Comparison of ENCODE assay signal across 8 cellular contexts in the genomic region with DNA sequence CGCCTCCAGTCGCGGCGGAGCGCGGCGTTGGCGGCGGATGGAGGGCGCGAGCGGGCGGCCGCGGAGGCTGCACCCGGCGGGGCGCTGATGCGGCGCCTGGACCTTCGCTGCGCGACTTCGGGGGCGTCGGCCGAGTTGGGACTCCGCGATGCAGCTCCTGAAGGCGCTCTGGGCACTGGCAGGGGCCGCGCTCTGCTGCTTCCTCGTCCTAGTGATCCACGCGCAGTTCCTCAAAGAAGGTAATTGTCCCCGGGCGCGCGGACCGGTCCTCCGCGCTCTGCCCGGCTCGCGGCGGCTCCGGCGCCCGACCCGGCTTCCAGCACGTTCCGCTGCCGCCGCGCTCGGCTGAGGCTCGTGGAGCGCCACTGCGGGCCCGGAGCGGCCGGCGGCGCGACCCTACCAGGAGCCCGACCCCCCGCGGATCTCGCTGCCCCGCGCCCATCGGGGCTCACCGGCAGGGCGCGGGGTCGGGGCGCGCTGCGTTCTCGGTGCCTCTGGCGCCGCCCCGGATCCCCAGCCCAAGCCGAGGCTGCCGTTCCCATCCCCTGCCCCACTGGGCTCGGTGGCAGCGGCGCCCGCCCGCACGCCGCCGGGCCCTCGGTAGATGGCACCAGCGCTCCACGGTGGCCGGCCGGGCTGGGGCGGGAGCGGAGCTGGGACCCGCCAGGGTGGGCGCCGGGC.
DNase-seq lines count a peak whose midpoint lies in the region; ATAC-seq and TF ChIP-seq lines count a peak whose summit lies in the region.

No MANE protein-coding gene starts in this region.

- H3K4me2 ChIP-seq in mesendoderm (ENCODE audit: low read length) = peak overlapping the region; percentile 62

- no peak overlapping the region for H2BK15ac ChIP-seq in mesendoderm (replicated peaks; ENCODE audit: low read depth)

- peaks cover 0 to 5% of the 10 kb centered on the region in 2 donors for H3K9me3 Mint-ChIP-seq in effector memory CD8-positive, alpha-beta T cell

- no peak overlapping the region for H4K8ac ChIP-seq in mesendoderm (ENCODE audit: low read depth, low read length)

- H3K27me3 Mint-ChIP-seq in effector memory CD8-positive, alpha-beta T cell = peaks cover 35 to 54% of the 10 kb centered on the region in 2 donors

- peak overlapping the region; percentile 42 for H3K18ac ChIP-seq in mesendoderm (ENCODE audit: low read length)

- no peak overlapping the region for H2BK5ac ChIP-seq in mesendoderm (ENCODE audit: low read length)

- no peak overlapping the region for H3K4ac ChIP-seq in mesendoderm (ENCODE audit: low read depth, low read length)

- TF ChIP-seq CTCF in right atrium auricular region (IDR thresholded peaks at IDR 0.05) = peak in 1 of 2 donors; percentile 68
- TF ChIP-seq CTCF in GM10266 (IDR thresholded peaks at IDR 0.05; ENCODE audit: control insufficient read depth, insufficient read depth, low read depth, missing control alignments) = no peak
- peak in 1 of 5 experiments; percentile 15 for TF ChIP-seq CTCF in gastrocnemius medialis (IDR thresholded peaks at IDR 0.05 in 4 of 5, conservative IDR thresholded peaks at IDR 0.05 in 1 of 5)

- H3K23ac ChIP-seq in mesendoderm (ENCODE audit: low read length) = no peak overlapping the region

- H2BK120ac ChIP-seq in mesendoderm (ENCODE audit: low read depth, low read length) = no peak overlapping the region

- H3K4me1 Mint-ChIP-seq in effector memory CD8-positive, alpha-beta T cell (ENCODE audit: low read depth in 2 of 2) = peaks cover 0 to 2% of the 10 kb centered on the region in 2 donors

- no peak overlapping the region for H2AK5ac ChIP-seq in mesendoderm (ENCODE audit: low read length)

- WGBS in mesendoderm (ENCODE audit: extremely low coverage, insufficient coverage, low lambda C conversion rate) = no CpG with 5 or more reads among the region's 103 CpGs

- no peak overlapping the region for H3K27ac Mint-ChIP-seq in effector memory CD8-positive, alpha-beta T cell

- no peaks in the 10 kb centered on the region for H3K79me2 ChIP-seq in mesendoderm (ENCODE audit: control insufficient read depth, insufficient read depth, low read length)

- H3K27ac ChIP-seq in right atrium auricular region (no peak overlapping the region), mesendoderm (ENCODE audit: low read depth, low read length) (no peak overlapping the region), gastrocnemius medialis (no peak overlapping the region)

- peaks cover 4% of the 10 kb centered on the region for H3K79me1 ChIP-seq in mesendoderm (ENCODE audit: low read length)

- H3K27me3 ChIP-seq in right atrium auricular region (peaks cover 4 to 9% of the 10 kb centered on the region in 2 donors), mesendoderm (ENCODE audit: insufficient read depth, low read length, poor library complexity) (no peaks in the 10 kb centered on the region), gastrocnemius medialis (peaks cover 13 to 23% (median 16%) of the 10 kb centered on the region in 3 donors)

- intact Hi-C loops in Right ventricle myocardium inferior (cut with DNase I) (loop anchor here (10.0 kb wide), 2 partner anchors 728 to 1058 kb away; no protein-coding TSS in a partner anchor), gastrocnemius medialis (cut with DNase I; ENCODE audit: low total_unique reads) (no loop called here)

- H3K4me1 ChIP-seq in right atrium auricular region (no peaks in the 10 kb centered on the region), mesendoderm (ENCODE audit: control insufficient read depth, low read depth, low read length) (no peaks in the 10 kb centered on the region), gastrocnemius medialis (no peaks in the 10 kb centered on the region)

- H3K4me3 ChIP-seq in right atrium auricular region (peak overlapping the region in 1 of 2 donors; percentile 39), mesendoderm (ENCODE audit: low read length) (peak overlapping the region; percentile 16), gastrocnemius medialis (peak overlapping the region in 1 of 4 donors; percentile 2)

- no peak for ATAC-seq in Right ventricle myocardium inferior
- no peak for ATAC-seq in HG02970 (IDR thresholded peaks at IDR 0.05; ENCODE audit: low FRiP score, unreplicated experiment)
- no peak for ATAC-seq in gastrocnemius medialis
- no peak for ATAC-seq in effector memory CD8-positive, alpha-beta T cell (replicated peaks)

- H3K36me3 ChIP-seq in right atrium auricular region = no peaks in the 10 kb centered on the region
- no peaks in the 10 kb centered on the region for H3K36me3 ChIP-seq in mesendoderm (ENCODE audit: control insufficient read depth, insufficient read depth, low read length)
- H3K36me3 ChIP-seq in gastrocnemius medialis = no peaks in the 10 kb centered on the region

- in situ Hi-C loops in gastrocnemius medialis (cut with MboI; ENCODE audit: low sequenced_read_pairs in 4 of 4) = no loop called here

- no peak overlapping the region for H3K4me3 Mint-ChIP-seq in effector memory CD8-positive, alpha-beta T cell

- H3K36me3 Mint-ChIP-seq in effector memory CD8-positive, alpha-beta T cell (ENCODE audit: insufficient read depth) = peaks cover 3% of the 10 kb centered on the region

- DNase-seq in Right ventricle myocardium inferior (ENCODE audit: missing footprints) (peak; percentile 52), right atrium auricular region (ENCODE audit: low spot score) (no peak), cerebellum (ENCODE audit: low spot score) (peak; percentile 75), mesendoderm (peak; percentile 54), GM10266 (ENCODE audit: extremely low spot score) (no peak), gastrocnemius medialis (no peak)
- DNase-seq in effector memory CD8-positive, alpha-beta T cell = no peak

- peak overlapping the region; percentile 49 for H3K56ac ChIP-seq in mesendoderm (ENCODE audit: low read length)

- H3K9ac ChIP-seq in mesendoderm (ENCODE audit: low read length) = peak overlapping the region; percentile 58

- H3K9me3 ChIP-seq in right atrium auricular region (peaks cover 0 to 9% of the 10 kb centered on the region in 2 donors), gastrocnemius medialis (no peaks in the 10 kb centered on the region)

- TF ChIP-seq POLR2A in gastrocnemius medialis (IDR thresholded peaks at IDR 0.05) = no peak

- H4K5ac ChIP-seq in mesendoderm (ENCODE audit: low read length) = no peak overlapping the region

Comparison
In these comparisons a context has a peak if more than half of its experiments do, and no peak if none do; other contexts are left out.
1. DNase-seq: peak in Right ventricle myocardium inferior (single experiment), cerebellum (single experiment) and mesendoderm (single experiment); none in right atrium auricular region (single experiment), GM10266 (single experiment), gastrocnemius medialis (0 of 2) and effector memory CD8-positive, alpha-beta T cell (0 of 3).